ENCODE assay signal across 11 cellular contexts in the genomic region with DNA sequence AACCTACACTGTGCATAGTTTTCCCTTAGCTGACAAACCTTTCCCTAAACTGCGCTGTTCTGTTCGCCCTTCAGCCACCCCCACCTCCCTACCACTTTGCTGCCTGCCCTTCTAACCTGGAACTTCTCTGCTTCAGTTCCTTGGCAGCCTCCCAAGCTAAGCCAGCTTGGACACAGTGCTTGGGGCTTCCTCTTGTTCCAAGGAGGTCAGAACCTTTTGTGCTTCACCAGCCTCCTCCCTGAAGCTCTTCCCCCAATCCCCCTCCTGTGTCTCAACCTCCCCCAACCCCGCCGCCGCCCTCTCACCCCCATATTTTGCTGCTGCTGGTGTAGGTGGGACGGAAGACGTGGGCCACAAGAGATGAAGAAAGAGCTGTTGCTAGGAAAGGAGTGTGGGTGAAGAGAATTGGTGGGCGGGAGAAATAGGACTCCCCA. TPM values are rescaled to one million over a fixed set of nuclear protein-coding genes. Genes with fewer than 3 reads are reported as not detected.
DNase-seq lines count a peak whose midpoint lies in the region; ATAC-seq and TF ChIP-seq lines count a peak whose summit lies in the region.
"Had no signal": no experiment of that assay in that cellular context is flagged by ENCODE, and none has a peak within 500 bp of the region (broad histone marks: within the 10 kb centered on the region; RNA-seq: fewer than 3 reads in every experiment).

No MANE protein-coding gene starts in this region.

- peak overlapping the region; percentile 97 for H3K27ac ChIP-seq in HUES48 (ENCODE audit: low read depth, low read length)
- H3K27ac ChIP-seq: HL-60 had no signal

- peak overlapping the region; percentile 70 for H3K4me3 Mint-ChIP-seq in activated naive CD8-positive, alpha-beta T cell

- H3K4me1 ChIP-seq in HUES48 (ENCODE audit: control insufficient read depth, insufficient read depth, low read length) (peaks cover 58% of the 10 kb centered on the region), BE2C (no peaks in the 10 kb centered on the region)

- no peaks in the 10 kb centered on the region for H3K36me3 ChIP-seq in HUES48 (ENCODE audit: control insufficient read depth, insufficient read depth, low read length)
- H3K36me3 ChIP-seq in BE2C: no peaks in the 10 kb centered on the region

- peaks cover 36% of the 10 kb centered on the region for H3K4me1 Mint-ChIP-seq in activated naive CD8-positive, alpha-beta T cell (ENCODE audit: low read depth)

- no peak overlapping the region for H3K9ac ChIP-seq in HUES48 (ENCODE audit: low read depth, low read length)

- H3K4me3 ChIP-seq in HUES48 (ENCODE audit: low read depth, low read length): no peak overlapping the region
- H3K4me3 ChIP-seq in BE2C (ENCODE audit: low read depth, low read length): no peak overlapping the region

- no peaks in the 10 kb centered on the region for H3K9me3 Mint-ChIP-seq in activated naive CD8-positive, alpha-beta T cell (ENCODE audit: low read depth)

- ATAC-seq in left ventricle myocardium superior (peak; percentile 84), HG02870 (IDR thresholded peaks at IDR 0.05; ENCODE audit: unreplicated experiment) (no peak)

- intact Hi-C loops in left ventricle myocardium superior (cut with micrococcal nuclease): no loop called here

- H3K27me3 ChIP-seq in HUES48 (ENCODE audit: control insufficient read depth, insufficient read depth, low read length) (no peaks in the 10 kb centered on the region), BE2C (no peaks in the 10 kb centered on the region)

- DNase-seq in left ventricle myocardium superior (peak; percentile 62), renal cortical epithelial cell (ENCODE audit: low read depth) (peak; percentile 93), NAMALWA (ENCODE audit: low spot score) (no peak), GOT3 (lab: John Stamatoyannopoulos, UW) (no peak), BE2C (no peak)
- DNase-seq: GDM1, NCI-H2029 treated with DMSO at 0.1 percent for 48 hours had no signal

- no peak for TF ChIP-seq CTCF in BE2C (IDR thresholded peaks at IDR 0.05; ENCODE audit: low read depth, low read length)

- H3K9me3 ChIP-seq in HUES48 (ENCODE audit: control insufficient read depth, insufficient read depth, low read length) (no peaks in the 10 kb centered on the region), BE2C (no peaks in the 10 kb centered on the region)

- H3K27me3 Mint-ChIP-seq in activated naive CD8-positive, alpha-beta T cell: no peaks in the 10 kb centered on the region

- no peaks in the 10 kb centered on the region for H3K36me3 Mint-ChIP-seq in activated naive CD8-positive, alpha-beta T cell

- H3K27ac Mint-ChIP-seq in activated naive CD8-positive, alpha-beta T cell: peak overlapping the region; percentile 85

RNA-seq across cellular contexts. Expression of gene RIC8B, which starts 8.1 kb away (rescaled TPM):
- total RNA-seq in left ventricle myocardium superior: 28.6 TPM
- 14.4 and 46.3 TPM in 2 replicates for total RNA-seq in renal cortical epithelial cell
- polyA plus RNA-seq in BE2C (2012; ENCODE audit: insufficient read depth, insufficient read length, low read depth): 10.3 TPM

Comparison
In these comparisons a context has a peak if more than half of its experiments do, and no peak if none do; other contexts are left out.
1. DNase-seq: peak in left ventricle myocardium superior (single experiment) and renal cortical epithelial cell (single experiment); none in NAMALWA (single experiment), GOT3 (single experiment) and BE2C (single experiment).